1 cellular context compared by ENCODE assay signal in genomic region chr5:58958701-58959100, GRCh38.
TF ChIP-seq lines count a peak whose summit lies in the region.

No MANE protein-coding gene starts in this region.

TF ChIP-seq in SK-N-SH treated with all-trans-retinoic acid at 6 μM for 48 hours, 23 proteins besides CTCF, POLR2A, EP300 and RAD21 (continued from another document):
- TF ChIP-seq POU6F1 (CRISPR knock-in tag; IDR thresholded peaks at IDR 0.05; ENCODE audit: borderline replicate concordance, low read depth) (no peak), CSDC2 (CRISPR knock-in tag; IDR thresholded peaks at IDR 0.05) (no peak), CREB5 (CRISPR knock-in tag; IDR thresholded peaks at IDR 0.05; ENCODE audit: low read depth) (no peak), CSRNP3 (CRISPR knock-in tag; IDR thresholded peaks at IDR 0.05) (no peak), ZFP3 (CRISPR knock-in tag; IDR thresholded peaks at IDR 0.05) (no peak), ISL1 (CRISPR knock-in tag; IDR thresholded peaks at IDR 0.05) (no peak), PPARA (CRISPR knock-in tag; IDR thresholded peaks at IDR 0.05; ENCODE audit: borderline replicate concordance) (no peak), GLIS3 (CRISPR knock-in tag; IDR thresholded peaks at IDR 0.05) (no peak), ZC3H10 (CRISPR knock-in tag; IDR thresholded peaks at IDR 0.05) (no peak), TCF4 (CRISPR knock-in tag; IDR thresholded peaks at IDR 0.05; ENCODE audit: borderline replicate concordance) (no peak), ESRRG (CRISPR knock-in tag; IDR thresholded peaks at IDR 0.05) (no peak)
TF ChIP-seq in SK-N-SH treated with all-trans-retinoic acid at 6 μM for 48 hours: peak in this region for 0.
